In the genomic region with DNA sequence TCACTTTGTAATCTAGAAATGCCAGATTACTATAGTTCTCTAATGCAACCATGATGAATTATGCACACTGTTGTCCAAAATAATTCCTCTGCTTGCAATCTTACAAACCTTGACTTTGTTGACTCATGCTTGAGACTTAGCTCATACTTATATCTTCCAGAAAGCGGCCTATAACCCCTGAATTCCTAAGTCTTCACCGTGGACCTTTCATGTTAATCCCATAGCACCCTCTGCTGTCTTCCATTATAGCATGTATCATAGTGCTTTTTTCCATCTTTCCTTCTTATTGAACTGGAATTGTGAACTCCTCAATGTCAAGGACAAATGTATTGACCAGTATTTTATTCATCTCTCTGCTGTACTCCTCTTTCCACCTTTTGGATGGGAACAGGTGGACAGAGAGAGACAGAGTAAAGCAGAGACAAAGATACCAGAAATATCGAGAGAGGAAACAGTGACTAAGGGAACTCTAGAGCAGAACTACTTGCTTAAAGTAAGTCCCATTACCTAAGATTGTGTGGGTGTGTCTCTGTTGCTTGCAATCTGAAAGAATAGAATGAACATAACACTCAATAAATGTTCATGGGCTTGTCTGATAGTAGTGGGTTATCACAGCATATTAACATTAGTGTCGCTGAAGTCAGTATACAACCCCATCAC, we compare ENCODE assay signal across 8 cellular contexts.
DNase-seq lines count a peak whose midpoint lies in the region; TF ChIP-seq lines count a peak whose summit lies in the region.

No MANE protein-coding gene starts in this region.

- intact Hi-C loops in left ventricle myocardium inferior (cut with micrococcal nuclease) (loop anchor here (5.0 kb wide), 1 partner anchor 163 kb away; no protein-coding TSS in a partner anchor), tibial artery (cut with DNase I; ENCODE audit: low total_unique reads) (loop anchor here (2.0 to 5.0 kb wide), 2 partner anchors 108 to 163 kb away; no protein-coding TSS in a partner anchor)

- H3K9me3 ChIP-seq in left ventricle myocardium inferior (replicated peaks) (no peaks in the 10 kb centered on the region), tibial artery (no peaks in the 10 kb centered on the region)

- H3K27ac ChIP-seq in left ventricle myocardium inferior (replicated peaks) (no peak overlapping the region), tibial artery (no peak overlapping the region)

- no peaks in the 10 kb centered on the region for H3K27me3 ChIP-seq in left ventricle myocardium inferior (ENCODE audit: low read depth)
- no peaks in the 10 kb centered on the region for H3K27me3 ChIP-seq in tibial artery

- DNase-seq in DMS53 (lab: John Stamatoyannopoulos, UW) (peak; percentile 41), DMS53 treated with DMSO at 0.1 percent for 48 hours (lab: John Stamatoyannopoulos, UW; ENCODE audit: unreplicated experiment) (no peak), SW480 (ENCODE audit: low spot score) (peak; percentile 35), left ventricle myocardium inferior (no peak), tibial artery (no peak), mucosa of gallbladder (ENCODE audit: low spot score) (no peak)
- no peak for DNase-seq in activated T-cell treated with anti-CD3 and anti-CD28 coated beads, Interleukin-2, amount 50 U/mL, for 48 hours
- DNase-seq in effector CD8-positive, alpha-beta T cell (lab: John Stamatoyannopoulos, UW) = no peak

- H3K4me3 ChIP-seq in left ventricle myocardium inferior (no peak overlapping the region), tibial artery (no peak overlapping the region)

- H3K4me1 ChIP-seq in left ventricle myocardium inferior (peaks cover 6% of the 10 kb centered on the region), tibial artery (peaks cover 0 to 34% (median 10%) of the 10 kb centered on the region in 4 donors)

- H3K36me3 ChIP-seq in left ventricle myocardium inferior (no peaks in the 10 kb centered on the region), tibial artery (no peaks in the 10 kb centered on the region)

- TF ChIP-seq CTCF in left ventricle myocardium inferior (IDR thresholded peaks at IDR 0.05; ENCODE audit: borderline replicate concordance) = peak; percentile 66
- TF ChIP-seq CTCF in tibial artery (IDR thresholded peaks at IDR 0.05) = peak; percentile 60 to 65

Comparison
In these comparisons a context has a peak if more than half of its experiments do, and no peak if none do; other contexts are left out.
1. DNase-seq: peak in DMS53 (single experiment) and SW480 (single experiment); none in DMS53 treated with DMSO at 0.1 percent for 48 hours (single experiment), left ventricle myocardium inferior (single experiment), tibial artery (0 of 2), mucosa of gallbladder (single experiment), activated T-cell treated with anti-CD3 and anti-CD28 coated beads, Interleukin-2, amount 50 U/mL, for 48 hours (0 of 2) and effector CD8-positive, alpha-beta T cell (single experiment).